ENCODE assay signal across 1 cellular context in genomic region chr18:11826836-11827235, GRCh38.
TF ChIP-seq lines count a peak whose summit lies in the region.

No MANE protein-coding gene starts in this region.

TF ChIP-seq in GM12878, 131 proteins besides CTCF, POLR2A, EP300 and RAD21:
- TF ChIP-seq ETV6 (conservative IDR thresholded peaks at IDR 0.05 in 1 of 2, IDR thresholded peaks at IDR 0.05 in 1 of 2; ENCODE audit: borderline replicate concordance in 1 of 2, low read depth in 1 of 2) (no peak), NFYA (IDR thresholded peaks at IDR 0.05; ENCODE audit: borderline replicate concordance, low read depth, low read length) (no peak), MEF2A (IDR thresholded peaks at IDR 0.05; ENCODE audit: insufficient read depth, low read depth, low read length) (no peak), LARP7 (IDR thresholded peaks at IDR 0.05) (no peak), BHLHE40 (IDR thresholded peaks at IDR 0.05; ENCODE audit: borderline replicate concordance in 1 of 2, low read depth in 2 of 2, low read length in 1 of 2) (no peak)
